12 cellular contexts compared by ENCODE assay signal in the genomic region with DNA sequence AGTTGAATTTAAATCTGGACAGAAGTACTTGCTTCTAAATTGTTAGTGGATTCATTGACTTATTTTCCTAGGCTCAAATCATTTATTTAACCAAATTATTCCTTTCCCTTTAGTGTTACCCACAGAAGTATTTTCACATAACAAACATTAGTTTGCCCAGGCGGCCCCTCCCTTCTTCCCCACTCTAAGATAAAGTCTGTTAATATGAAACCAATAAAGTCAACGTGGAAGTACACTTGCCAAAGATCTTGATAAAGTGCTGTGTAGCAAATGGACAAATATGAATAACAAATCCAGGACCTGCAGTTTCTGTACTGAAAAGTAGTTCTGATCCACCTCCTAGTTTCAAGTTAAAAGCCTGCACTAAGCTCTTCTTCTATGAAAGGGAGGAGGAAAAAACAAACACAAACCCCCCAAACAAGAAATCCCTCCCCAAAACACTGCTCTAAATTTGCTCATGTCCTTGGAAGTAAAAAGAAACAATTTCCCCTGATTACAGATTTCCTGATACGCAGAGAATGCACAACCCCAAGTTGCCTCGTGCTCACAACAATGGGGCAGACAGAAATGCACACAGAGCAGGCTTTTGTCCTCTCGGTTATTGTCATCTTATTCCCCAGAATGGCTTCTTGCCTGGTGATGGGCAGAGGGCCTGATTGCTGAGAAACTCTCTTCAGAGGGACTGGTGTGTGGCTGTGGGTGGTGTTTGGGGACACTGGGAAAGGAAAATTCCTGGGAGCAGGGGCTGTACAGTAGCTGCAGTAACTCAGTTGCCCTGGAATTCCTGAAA. TPM values are rescaled to one million over a fixed set of nuclear protein-coding genes. Genes with fewer than 3 reads are reported as not detected.
A peak's percentile ranks its signal among the peaks of the same experiment; 100 is the strongest.
DNase-seq lines count a peak whose midpoint lies in the region; ATAC-seq, FAIRE-seq and TF ChIP-seq lines count a peak whose summit lies in the region.
"Had no signal": no experiment of that assay in that cellular context is flagged by ENCODE, and none has a peak within 500 bp of the region (broad histone marks: within the 10 kb centered on the region; RNA-seq: fewer than 3 reads in every experiment).

No MANE protein-coding gene starts in this region.

- peaks cover 3% of the 10 kb centered on the region for H3K9me3 Mint-ChIP-seq in activated naive CD8-positive, alpha-beta T cell treated with anti-CD3 and anti-CD28 coated beads, Interleukin-2, amount 50 U/mL, for 24 hours
- H3K9me3 Mint-ChIP-seq: type B pancreatic cell had no signal

- H3K9me3 ChIP-seq in liver (ENCODE audit: control insufficient read depth in 4 of 4, low read length in 3 of 4) (no peaks in the 10 kb centered on the region), HepG2 (ENCODE audit: low read length) (no peaks in the 10 kb centered on the region), upper lobe of right lung (no peaks in the 10 kb centered on the region)

- H2AFZ ChIP-seq in HepG2 (ENCODE audit: low read length) = no peak overlapping the region

- ATAC-seq in HepG2 (no peak), upper lobe of right lung (peak; percentile 71), GM18520 (IDR thresholded peaks at IDR 0.05; ENCODE audit: unreplicated experiment) (no peak)
- no peak for ATAC-seq in activated naive CD8-positive, alpha-beta T cell treated with anti-CD3 and anti-CD28 coated beads, Interleukin-2, amount 50 U/mL, for 24 hours

- TF ChIP-seq POLR2A in HepG2 (IDR thresholded peaks at IDR 0.05; ENCODE audit: insufficient read depth in 1 of 2, low read depth in 2 of 2, low read length in 2 of 2) = no peak

- H3K9ac ChIP-seq in liver (ENCODE audit: low read depth in 1 of 2, low read length in 2 of 2) (peak overlapping the region in 1 of 2 donors; percentile 22), HepG2 (ENCODE audit: insufficient read depth, low read depth, low read length) (no peak overlapping the region)

- TF ChIP-seq RAD21 in liver (IDR thresholded peaks at IDR 0.05) = no peak
- no peak for TF ChIP-seq RAD21 in HepG2 (CRISPR knock-in tag; IDR thresholded peaks at IDR 0.05)

- intact Hi-C loops in HepG2 (cut with micrococcal nuclease; ENCODE audit: unreplicated experiment) (no loop called here), upper lobe of right lung (cut with DNase I) (no loop called here)

- TF ChIP-seq EP300 in HepG2 (IDR thresholded peaks at IDR 0.05; ENCODE audit: low read depth in 2 of 2, low read length in 2 of 2) (no peak), HepG2 (CRISPR knock-in tag; IDR thresholded peaks at IDR 0.05; ENCODE audit: borderline replicate concordance) (no peak)

- H3K27ac Mint-ChIP-seq in activated naive CD8-positive, alpha-beta T cell treated with anti-CD3 and anti-CD28 coated beads, Interleukin-2, amount 50 U/mL, for 24 hours = peak overlapping the region; percentile 89
- H3K27ac Mint-ChIP-seq: type B pancreatic cell had no signal

- DNase-seq in HepG2 (ENCODE audit: low spot score) = no peak
- no peak for DNase-seq in activated naive CD8-positive, alpha-beta T cell treated with anti-CD3 and anti-CD28 coated beads, Interleukin-2, amount 50 U/mL, for 24 hours
- DNase-seq in midbrain (lab: John Stamatoyannopoulos, UW) = peak; percentile 82
- no peak for DNase-seq in upper lobe of right lung
- DNase-seq in DMS153 (lab: John Stamatoyannopoulos, UW) = no peak
- no peak for DNase-seq in HT-29 (ENCODE audit: low spot score)
- DNase-seq: DMS53, foreskin melanocyte, NCI-H774 had no signal

- no peak for FAIRE-seq in HepG2 (lab: Jason Lieb, UNC)

- POLR2A ChIA-PET in HepG2 (lab: Yijun Ruan, JAX) = no interaction called here

- H3K36me3 Mint-ChIP-seq in activated naive CD8-positive, alpha-beta T cell treated with anti-CD3 and anti-CD28 coated beads, Interleukin-2, amount 50 U/mL, for 24 hours (ENCODE audit: low read depth) = no peaks in the 10 kb centered on the region
- H3K36me3 Mint-ChIP-seq: type B pancreatic cell had no signal

- H3K27ac ChIP-seq in liver (ENCODE audit: low read depth in 1 of 2, low read length in 2 of 2) = peak overlapping the region; percentile 32 to 54
- no peak overlapping the region for H3K27ac ChIP-seq in HepG2 (ENCODE audit: extremely low read length, insufficient read depth, low read length)
- H3K27ac ChIP-seq in upper lobe of right lung = peak overlapping the region; percentile 77

- no peak overlapping the region for H3K4me2 ChIP-seq in HepG2 (ENCODE audit: low read depth, low read length)

- in situ Hi-C loops in HepG2 (cut with HindIII; ENCODE audit: extremely low pct_ligation_motif_present, low pct_unique_long_range_greater_than_20kb) = no loop called here

- H3K79me2 ChIP-seq in HepG2 (ENCODE audit: insufficient read depth, low read length) = no peaks in the 10 kb centered on the region

- no TSS peak for BruUV-seq in HepG2 (replicated peaks; lab: Mats Ljungman, UMichigan)

- H3K27me3 ChIP-seq in liver (ENCODE audit: control insufficient read depth in 4 of 4, insufficient read depth in 4 of 4, low read length in 3 of 4) = no peaks in the 10 kb centered on the region
- H3K27me3 ChIP-seq in HepG2 (ENCODE audit: control insufficient read depth in 1 of 2, insufficient read depth in 2 of 2, low read length in 2 of 2) = no peaks in the 10 kb centered on the region
- no peaks in the 10 kb centered on the region for H3K27me3 ChIP-seq in upper lobe of right lung

- CTCF ChIA-PET in HepG2 (lab: Yijun Ruan, JAX; ENCODE audit: low intra/inter-chr PET ratio, low total read pairs) = no interaction called here

- H3K4me1 ChIP-seq in liver (ENCODE audit: control insufficient read depth in 4 of 4, insufficient read depth in 4 of 4, low read length in 3 of 4) (peaks cover 4 to 15% (median 13%) of the 10 kb centered on the region in 4 donors), HepG2 (ENCODE audit: insufficient read depth, low read length) (no peaks in the 10 kb centered on the region), upper lobe of right lung (peaks cover 22% of the 10 kb centered on the region)

- H3K36me3 ChIP-seq in liver (ENCODE audit: control insufficient read depth in 4 of 4, insufficient read depth in 3 of 4, low read depth in 1 of 4, low read length in 3 of 4) = no peaks in the 10 kb centered on the region
- H3K36me3 ChIP-seq in HepG2 (replicated peaks in 1 of 2; ENCODE audit: control insufficient read depth in 1 of 2, insufficient read depth in 2 of 2, low read length in 2 of 2) = no peaks in the 10 kb centered on the region
- no peaks in the 10 kb centered on the region for H3K36me3 ChIP-seq in upper lobe of right lung

- peak overlapping the region; percentile 56 for H3K4me3 Mint-ChIP-seq in activated naive CD8-positive, alpha-beta T cell treated with anti-CD3 and anti-CD28 coated beads, Interleukin-2, amount 50 U/mL, for 24 hours
- H3K4me3 Mint-ChIP-seq: type B pancreatic cell had no signal

- TF ChIP-seq CTCF in liver (IDR thresholded peaks at IDR 0.05; ENCODE audit: low read depth, low read length, missing input control) (no peak), HepG2 (CRISPR knock-in tag; IDR thresholded peaks at IDR 0.05) (no peak), upper lobe of right lung (IDR thresholded peaks at IDR 0.05) (no peak)

- WGBS in liver = 7% methylated on average over 5 of the region's 5 CpGs
- WGBS in HepG2 (ENCODE audit: low lambda C conversion rate) = 0% methylated on average over 5 of the region's 5 CpGs

- H4K20me1 ChIP-seq in HepG2 (ENCODE audit: insufficient read depth, low read length) = no peaks in the 10 kb centered on the region

- H3K4me3 ChIP-seq in liver (ENCODE audit: low read depth in 1 of 3, low read length in 3 of 3) (no peak overlapping the region), HepG2 (replicated peaks in 1 of 3; ENCODE audit: insufficient read depth in 1 of 3, low read depth in 2 of 3, low read length in 3 of 3) (no peak overlapping the region), upper lobe of right lung (no peak overlapping the region)

- H3K4me1 Mint-ChIP-seq in activated naive CD8-positive, alpha-beta T cell treated with anti-CD3 and anti-CD28 coated beads, Interleukin-2, amount 50 U/mL, for 24 hours = peaks cover 71% of the 10 kb centered on the region

- H3K27me3 Mint-ChIP-seq in activated naive CD8-positive, alpha-beta T cell treated with anti-CD3 and anti-CD28 coated beads, Interleukin-2, amount 50 U/mL, for 24 hours = no peaks in the 10 kb centered on the region
- H3K27me3 Mint-ChIP-seq: type B pancreatic cell had no signal

RNA-seq across cellular contexts. Expression of gene TMSB4X, which starts 23.2 kb away (rescaled TPM):
- total RNA-seq in liver = 1,000 to 10,000 TPM in 1 of 2 donors, 100 to 1,000 TPM in 1; 658 to 1,704 TPM
- 100 to 1,000 TPM; 752 to 881 TPM for polyA plus RNA-seq in liver
- total RNA-seq in HepG2 (2016; rRNA removed; fragmentation: Illumina TruSeq; extraction: Trizol) = 10.5 and 15.9 TPM in 2 replicates
- total RNA-seq in HepG2 (2016; cell fraction: cytosol; rRNA removed; fragmentation: Illumina TruSeq; extraction: Trizol; ENCODE audit: low read depth) = 6.0 and 6.1 TPM in 2 replicates
- 13.6 and 19.1 TPM in 2 replicates for total RNA-seq in HepG2 (2016; cell fraction: insoluble cytoplasmic fraction; rRNA removed; fragmentation: Illumina TruSeq; extraction: Trizol)
- total RNA-seq in HepG2 (2016; cell fraction: membrane; rRNA removed; fragmentation: Illumina TruSeq; extraction: Trizol) = 8.9 and 9.5 TPM in 2 replicates
- total RNA-seq in HepG2 (2016; cell fraction: nucleus; rRNA removed; fragmentation: Illumina TruSeq; extraction: Trizol) = 4.1 and 5.6 TPM in 2 replicates
- polyA plus RNA-seq in HepG2 (2011; rRNA removed) = 29.6 and 50.7 TPM in 2 replicates
- 16.3 and 38.0 TPM in 2 replicates for polyA plus RNA-seq in HepG2 (2011; cell fraction: cytosol; rRNA removed)
- polyA plus RNA-seq in HepG2 (2011; cell fraction: nucleus; rRNA removed) = 3.7 and 8.2 TPM in 2 replicates
- 14.4 and 69.9 TPM in 2 replicates for polyA plus RNA-seq in HepG2 (2012)
- polyA plus RNA-seq in HepG2 (2016; cell fraction: cytosol; fragmentation: Illumina TruSeq; extraction: Trizol; ENCODE audit: low read depth) = 5.4 and 6.7 TPM in 2 replicates
- 17.5 and 21.0 TPM in 2 replicates for polyA plus RNA-seq in HepG2 (2016; cell fraction: insoluble cytoplasmic fraction; fragmentation: Illumina TruSeq; extraction: Trizol; ENCODE audit: low read depth)
- 6.6 and 8.1 TPM in 2 replicates for polyA plus RNA-seq in HepG2 (2016; cell fraction: membrane; fragmentation: Illumina TruSeq; extraction: Trizol; ENCODE audit: low read depth)
- polyA plus RNA-seq in HepG2 (2016; cell fraction: nucleus; fragmentation: Illumina TruSeq; extraction: Trizol; ENCODE audit: insufficient read depth, low read depth) = 7.5 and 7.7 TPM in 2 replicates
- polyA minus RNA-seq in HepG2 (2011; rRNA and poly(A)+ RNA removed; ENCODE audit: low replicate concordance) = 10.0 and 228 TPM in 2 replicates
- 14.2 and 18.9 TPM in 2 replicates for polyA minus RNA-seq in HepG2 (2011; cell fraction: cytosol; rRNA and poly(A)+ RNA removed)
- 7.5 and 12.3 TPM in 2 replicates for polyA minus RNA-seq in HepG2 (2011; cell fraction: nucleus; rRNA and poly(A)+ RNA removed)
- 4,663 TPM for total RNA-seq in upper lobe of right lung
- 538 and 675 TPM in 2 replicates for total RNA-seq in HT-29 (2014; rRNA removed; shearing (Covaris generic))

RNA-seq across cellular contexts. Expression of gene FAM9C, which starts 46.3 kb away (rescaled TPM):
- not detected for total RNA-seq in liver
- not detected for polyA plus RNA-seq in liver
- total RNA-seq in HepG2 (2016; rRNA removed; fragmentation: Illumina TruSeq; extraction: Trizol) = not detected in 2 replicates
- total RNA-seq in HepG2 (2016; cell fraction: cytosol; rRNA removed; fragmentation: Illumina TruSeq; extraction: Trizol; ENCODE audit: low read depth) = not detected in 2 replicates
- not detected in 2 replicates for total RNA-seq in HepG2 (2016; cell fraction: insoluble cytoplasmic fraction; rRNA removed; fragmentation: Illumina TruSeq; extraction: Trizol)
- total RNA-seq in HepG2 (2016; cell fraction: membrane; rRNA removed; fragmentation: Illumina TruSeq; extraction: Trizol) = not detected in 2 replicates
- total RNA-seq in HepG2 (2016; cell fraction: nucleus; rRNA removed; fragmentation: Illumina TruSeq; extraction: Trizol) = not detected in 2 replicates
- not detected in 2 replicates for polyA plus RNA-seq in HepG2 (2011; rRNA removed)
- polyA plus RNA-seq in HepG2 (2011; cell fraction: cytosol; rRNA removed) = not detected in 2 replicates
- not detected in 2 replicates for polyA plus RNA-seq in HepG2 (2011; cell fraction: nucleus; rRNA removed)
- not detected in 2 replicates for polyA plus RNA-seq in HepG2 (2012)
- polyA plus RNA-seq in HepG2 (2016; cell fraction: cytosol; fragmentation: Illumina TruSeq; extraction: Trizol; ENCODE audit: low read depth) = not detected in 2 replicates
- not detected in 2 replicates for polyA plus RNA-seq in HepG2 (2016; cell fraction: insoluble cytoplasmic fraction; fragmentation: Illumina TruSeq; extraction: Trizol; ENCODE audit: low read depth)
- not detected in 2 replicates for polyA plus RNA-seq in HepG2 (2016; cell fraction: membrane; fragmentation: Illumina TruSeq; extraction: Trizol; ENCODE audit: low read depth)
- polyA plus RNA-seq in HepG2 (2016; cell fraction: nucleus; fragmentation: Illumina TruSeq; extraction: Trizol; ENCODE audit: insufficient read depth, low read depth) = not detected in 2 replicates
- not detected in 2 replicates for polyA minus RNA-seq in HepG2 (2011; rRNA and poly(A)+ RNA removed; ENCODE audit: low replicate concordance)
- polyA minus RNA-seq in HepG2 (2011; cell fraction: cytosol; rRNA and poly(A)+ RNA removed) = not detected in 2 replicates
- polyA minus RNA-seq in HepG2 (2011; cell fraction: nucleus; rRNA and poly(A)+ RNA removed) = not detected in 2 replicates
- total RNA-seq in upper lobe of right lung = not detected
- total RNA-seq in HT-29 (2014; rRNA removed; shearing (Covaris generic)) = not detected in 2 replicates

Comparison
In these comparisons a context has a peak if more than half of its experiments do, and no peak if none do; other contexts are left out.
1. RNA of gene TMSB4X, which starts 23.2 kb away (total RNA-seq): 4,663 TPM in upper lobe of right lung (single experiment), 658 to 1,704 TPM in liver and 538 to 675 TPM in HT-29; 4.1 to 19.1 TPM in HepG2; every median in the first group is over 10 times any median in the second.